Comparison of ENCODE assay signal across 8 cellular contexts in genomic region chr2:201779996-201780673, GRCh38. TPM values are rescaled to one million over a fixed set of nuclear protein-coding genes. Genes with fewer than 3 reads are reported as not detected.
DNase-seq lines count a peak whose midpoint lies in the region; ATAC-seq, FAIRE-seq and TF ChIP-seq lines count a peak whose summit lies in the region.

No MANE protein-coding gene starts in this region.

- H3K9ac ChIP-seq in smooth muscle cell (ENCODE audit: low read depth), result peak overlapping the region; percentile 87

- H3K4me1 ChIP-seq in smooth muscle cell (ENCODE audit: low read depth), result peaks cover 34% of the 10 kb centered on the region

- peaks cover 22 to 34% of the 10 kb centered on the region in 2 donors for H3K4me1 Mint-ChIP-seq in immature natural killer cell

- H3K27me3 Mint-ChIP-seq in immature natural killer cell (ENCODE audit: low read depth in 3 of 3), result peaks cover 7 to 17% (median 15%) of the 10 kb centered on the region in 3 donors

- FAIRE-seq in RCC 7860 (lab: Jason Lieb, UNC), result no peak

- H3K9me3 Mint-ChIP-seq in immature natural killer cell, result no peaks in the 10 kb centered on the region

- peaks cover 8% of the 10 kb centered on the region for H3K27me3 ChIP-seq in smooth muscle cell (ENCODE audit: low read depth)

- no peaks in the 10 kb centered on the region for H3K9me3 ChIP-seq in smooth muscle cell (replicated peaks; ENCODE audit: low read depth)

- H3K36me3 Mint-ChIP-seq in immature natural killer cell, result peaks cover 0 to 4% (median 0%) of the 10 kb centered on the region in 3 donors

- peak overlapping the region; percentile 96 for H3K4me2 ChIP-seq in smooth muscle cell

- H3K36me3 ChIP-seq in smooth muscle cell (ENCODE audit: low read depth), result no peaks in the 10 kb centered on the region

- H3K4me3 ChIP-seq in AG10803 (ENCODE audit: low read length), result peak overlapping the region; percentile 89
- H3K4me3 ChIP-seq in astrocyte of the cerebellum (ENCODE audit: low read depth, low read length), result peak overlapping the region; percentile 95
- H3K4me3 ChIP-seq in smooth muscle cell, result peak overlapping the region; percentile 77

- in situ Hi-C loops in astrocyte of the cerebellum (cut with HindIII; ENCODE audit: low sequenced_read_pairs), result no loop called here

- H3F3A ChIP-seq in smooth muscle cell (ENCODE audit: low read depth), result peaks cover 4% of the 10 kb centered on the region

- peak; percentile 6; the same call in 1 of the 2 replicates for TF ChIP-seq CTCF in AG10803 (conservative IDR thresholded peaks at IDR 0.05; ENCODE audit: low read length)
- TF ChIP-seq CTCF in astrocyte of the cerebellum (IDR thresholded peaks at IDR 0.05; ENCODE audit: low read depth, low read length, missing control alignments), result no peak
- TF ChIP-seq CTCF in smooth muscle cell (IDR thresholded peaks at IDR 0.05; ENCODE audit: borderline replicate concordance, insufficient read depth, poor library complexity, severe bottlenecking), result no peak

- peak overlapping the region; percentile 72 to 95 (median 88) for H3K27ac Mint-ChIP-seq in immature natural killer cell

- H2AFZ ChIP-seq in smooth muscle cell (ENCODE audit: low read depth), result peak overlapping the region; percentile 94

- peaks cover 53% of the 10 kb centered on the region for H3K79me2 ChIP-seq in smooth muscle cell (ENCODE audit: low read depth)

- peak; percentile 11 for DNase-seq in AG10803 (ENCODE audit: low read depth)
- DNase-seq in LoVo (ENCODE audit: low spot score), result peak; percentile 18
- no peak for DNase-seq in astrocyte of the cerebellum (ENCODE audit: low read depth)
- DNase-seq in immature natural killer cell, result no peak
- DNase-seq in smooth muscle cell (lab: John Stamatoyannopoulos, UW; ENCODE audit: unreplicated experiment), result no peak
- DNase-seq in AML-193 (lab: John Stamatoyannopoulos, UW), result no peak
- DNase-seq in RCC 7860 (ENCODE audit: low spot score), result no peak

- H3K4me3 Mint-ChIP-seq in immature natural killer cell, result peak overlapping the region; percentile 93 to 100 (median 96)

- peaks cover 47% of the 10 kb centered on the region for H4K20me1 ChIP-seq in smooth muscle cell (ENCODE audit: low read depth)

- 2% methylated on average over 20 of the region's 21 CpGs for WGBS in smooth muscle cell (ENCODE audit: low lambda C conversion rate)

- ATAC-seq in GM19035 (IDR thresholded peaks at IDR 0.05; ENCODE audit: unreplicated experiment), result peak; percentile 9

- peak overlapping the region; percentile 84 for H3K27ac ChIP-seq in smooth muscle cell (ENCODE audit: low read depth)

RNA-seq across cellular contexts. Expression of gene ALS2, which starts 0.6 kb away (rescaled TPM):
- 1 to 10 TPM; 5.4 to 7.3 (median 6.5) TPM for polyA plus RNA-seq in immature natural killer cell
- 22.7 and 24.4 TPM in 2 replicates for total RNA-seq in smooth muscle cell
- 9.5 and 11.0 TPM in 2 replicates for polyA plus RNA-seq in smooth muscle cell

RNA-seq across cellular contexts. Expression of gene CDK15, which starts 26.2 kb away (rescaled TPM):
- polyA plus RNA-seq in immature natural killer cell (not detected), smooth muscle cell (0.93 and 1.8 TPM in 2 replicates)
- 0.40 and 2.2 TPM in 2 replicates for total RNA-seq in smooth muscle cell

Comparison
In these comparisons a context has a peak if more than half of its experiments do, and no peak if none do; other contexts are left out.
1. DNase-seq: peak in AG10803 (single experiment) and LoVo (single experiment); none in astrocyte of the cerebellum (single experiment), immature natural killer cell (0 of 3), smooth muscle cell (single experiment), AML-193 (0 of 2) and RCC 7860 (single experiment).
2. Peak in every context shown above with its lines, with median percentiles within 50 percentile points of each other: H3K4me3 ChIP-seq.